ENCODE assay signal across 8 cellular contexts in the genomic region with DNA sequence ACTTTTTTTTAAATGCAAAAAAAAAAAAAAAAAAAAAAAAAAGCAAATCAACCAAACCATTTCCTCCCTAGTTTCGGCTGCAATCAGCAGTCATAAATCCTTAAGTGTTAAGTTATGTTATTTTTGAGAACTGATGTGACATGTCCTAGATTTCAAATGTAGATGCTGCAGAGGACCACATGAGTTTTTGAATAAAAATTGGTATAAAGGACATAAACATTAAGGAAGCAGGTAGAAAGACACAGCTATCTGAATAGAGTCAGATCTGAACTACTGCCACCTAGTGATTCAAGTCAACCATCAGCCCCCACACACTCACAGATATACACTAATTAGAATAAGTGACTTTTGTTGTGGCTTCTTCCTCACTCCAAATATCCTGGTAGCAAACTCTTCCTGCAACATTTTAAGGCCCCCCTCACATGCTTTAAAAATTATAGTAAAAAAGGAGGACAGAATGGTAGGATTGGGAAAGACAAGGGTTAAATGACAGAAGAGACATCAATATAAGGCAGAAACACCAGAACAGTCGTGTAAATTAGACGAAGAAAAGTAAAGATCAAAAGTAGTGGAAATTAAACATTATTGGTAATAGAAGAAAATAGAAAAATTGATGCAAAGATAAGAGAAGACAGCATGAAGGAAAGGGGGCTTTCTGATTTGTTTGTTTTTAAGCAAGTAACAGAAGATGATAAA.
DNase-seq lines count a peak whose midpoint lies in the region; ATAC-seq and TF ChIP-seq lines count a peak whose summit lies in the region.

No MANE protein-coding gene starts in this region.

- H3K4me3 ChIP-seq in left ventricle myocardium inferior, result no peak overlapping the region
- H3K4me3 ChIP-seq in gastroesophageal sphincter, result no peak overlapping the region

- H3K4me3 Mint-ChIP-seq in activated B cell treated with CpG ODN at 0.5 μM for 24 hours, result peak overlapping the region; percentile 66

- H3K27ac ChIP-seq in left ventricle myocardium inferior (replicated peaks), result no peak overlapping the region
- no peak overlapping the region for H3K27ac ChIP-seq in gastroesophageal sphincter

- no peaks in the 10 kb centered on the region for H3K9me3 Mint-ChIP-seq in activated B cell treated with CpG ODN at 0.5 μM for 24 hours

- H3K27me3 ChIP-seq in left ventricle myocardium inferior (ENCODE audit: low read depth) (peaks cover 15% of the 10 kb centered on the region), gastroesophageal sphincter (no peaks in the 10 kb centered on the region)

- CTCF ChIA-PET in activated B cell treated with CpG ODN at 0.5 μM for 24 hours (lab: Charles Lee), result interaction anchor here (0.6 to 4.4 kb wide), 16 partner anchors 8 to 633 kb away, joined by 3 to 63 read pairs (median 3); a partner anchor contains a TSS

- no peaks in the 10 kb centered on the region for H3K4me1 ChIP-seq in left ventricle myocardium inferior
- H3K4me1 ChIP-seq in gastroesophageal sphincter, result no peaks in the 10 kb centered on the region

- POLR2A ChIA-PET in activated B cell treated with CpG ODN at 0.5 μM for 24 hours (lab: Charles Lee), result interaction anchor here (0.5 to 4.7 kb wide), 3 partner anchors 246 to 560 kb away, joined by 4 to 20 read pairs (median 8); a partner anchor contains a TSS

- H3K36me3 ChIP-seq in left ventricle myocardium inferior (no peaks in the 10 kb centered on the region), gastroesophageal sphincter (no peaks in the 10 kb centered on the region)

- 84 to 89% methylated on average over 1 to 3 of the region's 3 CpGs for WGBS in gastroesophageal sphincter (ENCODE audit: low coverage in 1 of 2), 2 donors

- intact Hi-C loops in left ventricle myocardium inferior (cut with micrococcal nuclease), result loop anchor here (10.0 kb wide), 1 partner anchor 558 kb away; no protein-coding TSS in a partner anchor
- intact Hi-C loops in Right ventricle myocardium inferior (cut with DNase I), result loop anchor here (5.0 kb wide), 1 partner anchor 561 kb away; no protein-coding TSS in a partner anchor
- intact Hi-C loops in activated B cell treated with CpG ODN at 0.5 μM for 24 hours (cut with micrococcal nuclease), result loop anchor here (1.0 to 10.0 kb wide), 7 partner anchors 151 to 1086 kb away; a partner anchor contains a TSS

- peaks cover 29% of the 10 kb centered on the region for H3K4me1 Mint-ChIP-seq in activated B cell treated with CpG ODN at 0.5 μM for 24 hours

- TF ChIP-seq EP300 in gastroesophageal sphincter (IDR thresholded peaks at IDR 0.05), result no peak

- no peak for TF ChIP-seq POLR2A in gastroesophageal sphincter (IDR thresholded peaks at IDR 0.05)

- TF ChIP-seq CTCF in left ventricle myocardium inferior (IDR thresholded peaks at IDR 0.05; ENCODE audit: borderline replicate concordance) (peak; percentile 65), activated B cell treated with CpG ODN at 0.5 μM for 24 hours (IDR thresholded peaks at IDR 0.05) (no peak), gastroesophageal sphincter (IDR thresholded peaks at IDR 0.05) (peak in 3 of 4 experiments; percentile 23 to 46 (median 29))

- no peaks in the 10 kb centered on the region for H3K27me3 Mint-ChIP-seq in activated B cell treated with CpG ODN at 0.5 μM for 24 hours

- ATAC-seq in Right ventricle myocardium inferior, result no peak
- peak; percentile 77 for ATAC-seq in GM21825 (IDR thresholded peaks at IDR 0.05; ENCODE audit: unreplicated experiment)
- peak; percentile 75 for ATAC-seq in activated B cell treated with CpG ODN at 0.5 μM for 24 hours (ENCODE audit: low read depth)
- no peak for ATAC-seq in gastroesophageal sphincter
- no peak for ATAC-seq in esophagus mucosa

- H3K9me3 ChIP-seq in left ventricle myocardium inferior (replicated peaks) (no peaks in the 10 kb centered on the region), gastroesophageal sphincter (no peaks in the 10 kb centered on the region)

- H3K36me3 Mint-ChIP-seq in activated B cell treated with CpG ODN at 0.5 μM for 24 hours (ENCODE audit: low read depth), result no peaks in the 10 kb centered on the region

- DNase-seq in left ventricle myocardium inferior, result no peak
- DNase-seq in Right ventricle myocardium inferior (ENCODE audit: missing footprints), result no peak
- peak; percentile 45 for DNase-seq in LHCN-M2 (ENCODE audit: low read depth)
- no peak for DNase-seq in activated B cell treated with CpG ODN at 0.5 μM for 24 hours
- DNase-seq in stromal cell of bone marrow (ENCODE audit: low read depth), result peak; percentile 24

- H3K27ac Mint-ChIP-seq in activated B cell treated with CpG ODN at 0.5 μM for 24 hours, result peak overlapping the region; percentile 43

Comparison
In these comparisons a context has a peak if more than half of its experiments do, and no peak if none do; other contexts are left out.
1. DNase-seq: peak in LHCN-M2 (single experiment) and stromal cell of bone marrow (single experiment); none in left ventricle myocardium inferior (single experiment), Right ventricle myocardium inferior (single experiment) and activated B cell treated with CpG ODN at 0.5 μM for 24 hours (single experiment).
2. ATAC-seq: peak in GM21825 (single experiment) and activated B cell treated with CpG ODN at 0.5 μM for 24 hours (single experiment); none in Right ventricle myocardium inferior (single experiment), gastroesophageal sphincter (single experiment) and esophagus mucosa (single experiment).